ENCODE assay signal across 8 cellular contexts in the genomic region with DNA sequence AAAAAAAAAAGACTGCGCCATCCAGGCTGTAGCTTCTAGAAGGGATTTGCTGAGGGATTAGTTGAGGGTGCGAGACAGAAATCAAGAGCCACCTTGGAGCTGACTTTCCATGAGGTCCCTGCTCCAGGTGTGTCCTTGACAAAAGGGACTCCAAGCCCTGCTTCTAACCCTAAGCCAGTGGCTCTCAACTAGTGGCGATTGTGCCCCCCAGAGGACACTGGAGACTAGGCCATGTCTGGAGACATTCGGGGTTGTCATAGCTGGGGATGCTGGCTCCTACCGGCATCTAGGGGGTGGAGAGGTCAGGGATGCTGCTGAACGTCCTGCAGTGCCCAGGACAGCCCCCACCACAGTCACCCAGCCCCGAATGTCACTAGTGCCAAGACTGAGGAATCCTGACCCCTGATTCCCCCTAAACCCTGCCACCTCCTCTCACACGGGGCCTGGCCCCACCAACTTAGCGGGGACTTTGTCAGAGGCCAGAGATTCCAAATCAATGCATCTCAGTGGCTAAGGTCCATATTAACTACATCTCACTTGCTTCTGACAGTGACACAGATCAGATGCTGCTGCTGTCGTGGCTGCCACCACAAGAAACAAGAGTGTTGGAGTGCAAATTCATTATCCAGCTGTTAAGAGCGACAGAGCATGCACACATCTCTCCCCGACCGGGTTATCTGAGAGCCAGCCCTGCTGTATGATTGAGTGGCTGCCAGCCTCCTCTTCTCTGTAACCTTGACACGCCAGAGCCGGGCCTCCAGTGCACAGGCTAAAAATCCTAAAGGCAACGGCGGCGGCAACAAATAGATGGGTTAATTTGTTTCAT. TPM values are rescaled to one million over a fixed set of nuclear protein-coding genes. Genes with fewer than 3 reads are reported as not detected.
A peak's percentile ranks its signal among the peaks of the same experiment; 100 is the strongest.
DNase-seq lines count a peak whose midpoint lies in the region; ATAC-seq and TF ChIP-seq lines count a peak whose summit lies in the region.

No MANE protein-coding gene starts in this region.

- H3K9me3 Mint-ChIP-seq in neural progenitor cell (no peaks in the 10 kb centered on the region), immature natural killer cell (peaks cover 0 to 2% (median 0%) of the 10 kb centered on the region in 6 donors)

- peak overlapping the region; percentile 27 for H3K27ac Mint-ChIP-seq in neural progenitor cell
- H3K27ac Mint-ChIP-seq in immature natural killer cell: no peak overlapping the region

- peaks cover 6% of the 10 kb centered on the region for H3K27me3 ChIP-seq in neural progenitor cell

- H3K4me3 Mint-ChIP-seq in neural progenitor cell: no peak overlapping the region
- H3K4me3 Mint-ChIP-seq in immature natural killer cell: no peak overlapping the region

- no peak overlapping the region for H3K9ac ChIP-seq in neural progenitor cell

- H4K20me1 ChIP-seq in neural progenitor cell (ENCODE audit: low read depth): no peaks in the 10 kb centered on the region

- no peak overlapping the region for H3K4me3 ChIP-seq in neural progenitor cell

- peak; percentile 17 to 70 for DNase-seq in NCI-H524 (lab: John Stamatoyannopoulos, UW)
- no peak for DNase-seq in NCI-H524 treated with DMSO at 0.1 percent for 48 hours (lab: John Stamatoyannopoulos, UW)
- peak; percentile 46 for DNase-seq in NCI-H2107 treated with DMSO at 0.1 percent for 48 hours (lab: John Stamatoyannopoulos, UW; ENCODE audit: unreplicated experiment)
- DNase-seq in T47D (ENCODE audit: low read depth in 1 of 2, low spot score in 1 of 2): peak; percentile 69 to 92
- peak; percentile 84 for DNase-seq in neural progenitor cell (ENCODE audit: low spot score)
- DNase-seq in T-helper 9 cell: no peak
- no peak for DNase-seq in immature natural killer cell

- H3K9me3 ChIP-seq in neural progenitor cell (ENCODE audit: low read depth): no peaks in the 10 kb centered on the region

- H3F3A ChIP-seq in neural progenitor cell (ENCODE audit: low read depth): no peaks in the 10 kb centered on the region

- H3K79me2 ChIP-seq in neural progenitor cell (ENCODE audit: low read depth): no peaks in the 10 kb centered on the region

- H3K4me2 ChIP-seq in neural progenitor cell: no peak overlapping the region

- in situ Hi-C loops in T47D (cut with HindIII; ENCODE audit: low pct_unique_long_range_greater_than_20kb, low sequenced_read_pairs): no loop called here

- H3K27ac ChIP-seq in neural progenitor cell: no peak overlapping the region

- H2AFZ ChIP-seq in neural progenitor cell (replicated peaks): no peak overlapping the region

- H3K27me3 Mint-ChIP-seq in neural progenitor cell (ENCODE audit: insufficient read depth, low read depth): peaks cover 30% of the 10 kb centered on the region
- peaks cover 2 to 8% (median 5%) of the 10 kb centered on the region in 3 donors for H3K27me3 Mint-ChIP-seq in immature natural killer cell (ENCODE audit: low read depth in 3 of 3)

- TF ChIP-seq CTCF in neural progenitor cell (IDR thresholded peaks at IDR 0.05): peak; percentile 64

- ATAC-seq in GM21390 (IDR thresholded peaks at IDR 0.05; ENCODE audit: unreplicated experiment): no peak

- H3K36me3 ChIP-seq in neural progenitor cell: no peaks in the 10 kb centered on the region

- peaks cover 26% of the 10 kb centered on the region for H3K4me1 ChIP-seq in neural progenitor cell

- H3K4me1 Mint-ChIP-seq in neural progenitor cell: peaks cover 28% of the 10 kb centered on the region
- peaks cover 0 to 11% of the 10 kb centered on the region in 2 donors for H3K4me1 Mint-ChIP-seq in immature natural killer cell

- H3K36me3 Mint-ChIP-seq in neural progenitor cell (no peaks in the 10 kb centered on the region), immature natural killer cell (no peaks in the 10 kb centered on the region)

RNA-seq across cellular contexts. Expression of a gene that starts 40.4 kb away (rescaled TPM):
- 40.4 and 41.9 TPM in 2 replicates for total RNA-seq in neural progenitor cell (ENCODE audit: low replicate concordance)
- polyA plus RNA-seq in immature natural killer cell: 10 to 100 TPM; 30.4 to 41.7 (median 38.4) TPM

RNA-seq across cellular contexts. Expression of a gene that starts 40.6 kb away (rescaled TPM):
- 26.9 and 30.8 TPM in 2 replicates for total RNA-seq in neural progenitor cell (ENCODE audit: low replicate concordance)
- polyA plus RNA-seq in immature natural killer cell: 1 to 10 TPM in 2 of 3 donors, not detected in 1; 1.3 to 1.4 TPM

Comparison
In these comparisons a context has a peak if more than half of its experiments do, and no peak if none do; other contexts are left out.
1. DNase-seq: peak in NCI-H524 (2 of 2), NCI-H2107 treated with DMSO at 0.1 percent for 48 hours (single experiment), T47D (2 of 2) and neural progenitor cell (single experiment); none in NCI-H524 treated with DMSO at 0.1 percent for 48 hours (single experiment), T-helper 9 cell (single experiment) and immature natural killer cell (0 of 3).